ENCODE assay signal across 1 cellular context in genomic region chr17:60361889-60362288, GRCh38.
TF ChIP-seq lines count a peak whose summit lies in the region.

No MANE protein-coding gene starts in this region.

TF ChIP-seq in IMR-90, 13 proteins besides CTCF, POLR2A, EP300 and RAD21 (continued from another document):
- no peak for TF ChIP-seq NFE2L2 (IDR thresholded peaks at IDR 0.05; ENCODE audit: low read depth, low read length)
- TF ChIP-seq MAFK (IDR thresholded peaks at IDR 0.05; ENCODE audit: low read depth, low read length) = no peak
- no peak for TF ChIP-seq BHLHE40 (IDR thresholded peaks at IDR 0.05; ENCODE audit: low read depth, low read length)
- TF ChIP-seq RFX5 (IDR thresholded peaks at IDR 0.05; ENCODE audit: low read depth, low read length) = no peak
- no peak for TF ChIP-seq CHD1 (IDR thresholded peaks at IDR 0.05; ENCODE audit: low read depth, low read length)
- TF ChIP-seq RCOR1 (IDR thresholded peaks at IDR 0.05; ENCODE audit: insufficient replicate concordance, low read length) = no peak
- no peak for TF ChIP-seq FOS (IDR thresholded peaks at IDR 0.05; ENCODE audit: low read depth, low read length)
TF ChIP-seq in IMR-90: peak in this region for 0.
